Comparison of ENCODE assay signal across 8 cellular contexts in the genomic region with DNA sequence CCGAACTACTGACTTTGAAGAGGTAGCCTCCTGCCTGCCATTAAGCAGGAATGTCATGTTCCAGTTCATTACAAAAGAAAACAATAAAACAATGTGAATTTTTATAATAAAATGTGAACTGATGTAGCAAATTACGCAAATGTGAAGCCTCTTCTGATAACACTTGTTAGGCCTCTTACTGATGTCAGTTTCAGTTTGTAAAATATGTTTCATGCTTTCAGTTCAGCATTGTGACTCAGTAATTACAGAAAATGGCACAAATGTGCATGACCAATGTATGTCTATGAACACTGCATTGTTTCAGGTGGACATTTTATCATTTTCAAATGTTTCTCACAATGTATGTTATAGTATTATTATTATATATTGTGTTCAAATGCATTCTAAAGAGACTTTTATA.
DNase-seq lines count a peak whose midpoint lies in the region; ATAC-seq and TF ChIP-seq lines count a peak whose summit lies in the region.

No MANE protein-coding gene starts in this region.

- peak; percentile 40 for ATAC-seq in GM19438 (IDR thresholded peaks at IDR 0.05; ENCODE audit: low read depth, unreplicated experiment)
- peak; percentile 59 for ATAC-seq in HG03354 (IDR thresholded peaks at IDR 0.05; ENCODE audit: poor library complexity, severe bottlenecking, unreplicated experiment)

- H3K9ac ChIP-seq in colonic mucosa (ENCODE audit: low read depth in 2 of 2, low read length in 2 of 2), result no peak overlapping the region

- intact Hi-C loops in CD14-positive monocyte (cut with micrococcal nuclease), result loop anchor here (5.0 to 10.0 kb wide), 2 partner anchors 37 to 119 kb away; no protein-coding TSS in a partner anchor
- intact Hi-C loops in colonic mucosa (cut with DNase I), result no loop called here
- intact Hi-C loops in tibial artery (cut with DNase I; ENCODE audit: low total_unique reads), result no loop called here

- H3K27ac ChIP-seq in colonic mucosa (peak overlapping the region; percentile 53), tibial artery (no peak overlapping the region)

- H3K4me3 Mint-ChIP-seq in CD14-positive monocyte, result no peak overlapping the region

- H3K36me3 Mint-ChIP-seq in CD14-positive monocyte, result peaks cover 28 to 30% of the 10 kb centered on the region in 2 donors

- no peak overlapping the region for H3K4me3 ChIP-seq in colonic mucosa
- no peak overlapping the region for H3K4me3 ChIP-seq in tibial artery

- H3K4me1 ChIP-seq in colonic mucosa (no peaks in the 10 kb centered on the region), tibial artery (peaks cover 0 to 27% (median 12%) of the 10 kb centered on the region in 4 donors)

- peaks cover 0 to 1% (median 0%) of the 10 kb centered on the region in 3 donors for H3K27me3 Mint-ChIP-seq in CD14-positive monocyte (ENCODE audit: low read depth in 3 of 3)

- H3K36me3 ChIP-seq in colonic mucosa, result no peaks in the 10 kb centered on the region
- H3K36me3 ChIP-seq in tibial artery, result peaks cover 6 to 32% (median 10%) of the 10 kb centered on the region in 3 donors

- no peak for DNase-seq in CD14-positive monocyte (ENCODE audit: low spot score)
- no peak for DNase-seq in colonic mucosa
- no peak for DNase-seq in tibial artery
- no peak for DNase-seq in NCI-H187 (lab: John Stamatoyannopoulos, UW)
- DNase-seq in effector CD8-positive, alpha-beta T cell (lab: John Stamatoyannopoulos, UW), result no peak
- no peak for DNase-seq in SW480 (ENCODE audit: low spot score)

- no peaks in the 10 kb centered on the region for H3K9me3 Mint-ChIP-seq in CD14-positive monocyte

- peaks cover 71% of the 10 kb centered on the region for H3K4me1 Mint-ChIP-seq in CD14-positive monocyte

- H3K27me3 ChIP-seq in colonic mucosa, result no peaks in the 10 kb centered on the region
- H3K27me3 ChIP-seq in tibial artery, result no peaks in the 10 kb centered on the region

- TF ChIP-seq CTCF in CD14-positive monocyte (IDR thresholded peaks at IDR 0.05), result no peak
- no peak for TF ChIP-seq CTCF in colonic mucosa (IDR thresholded peaks at IDR 0.05)
- no peak for TF ChIP-seq CTCF in tibial artery (IDR thresholded peaks at IDR 0.05)

- H3K9me3 ChIP-seq in colonic mucosa, result no peaks in the 10 kb centered on the region
- no peaks in the 10 kb centered on the region for H3K9me3 ChIP-seq in tibial artery

- peak overlapping the region; percentile 84 to 98 (median 94) for H3K27ac Mint-ChIP-seq in CD14-positive monocyte

Comparison
In these comparisons a context has a peak if more than half of its experiments do, and no peak if none do; other contexts are left out.
1. intact Hi-C loops: an anchor here in CD14-positive monocyte (5.0 to 10.0 kb wide); none called in colonic mucosa and tibial artery.